In the genomic region with DNA sequence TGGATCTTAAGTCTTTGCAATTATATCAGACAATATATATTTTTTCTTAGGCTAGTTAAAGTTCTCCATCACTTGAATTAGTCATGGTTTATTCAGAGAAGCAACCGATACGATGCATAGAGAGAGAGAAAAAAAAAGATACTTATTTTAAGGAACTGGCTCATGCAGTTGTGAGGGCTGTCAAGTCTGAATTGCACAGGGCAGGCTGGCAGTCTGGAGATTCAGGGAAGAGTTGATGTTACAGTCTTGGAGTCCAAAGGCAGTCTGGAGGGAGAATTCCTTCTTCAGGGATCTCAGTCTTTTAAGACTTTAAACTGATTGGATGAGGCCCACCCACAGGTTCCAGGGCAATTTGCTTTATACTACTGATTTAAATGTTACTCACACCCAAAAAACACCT, we compare ENCODE assay signal across 8 cellular contexts.
"Had no signal": no experiment of that assay in that cellular context is flagged by ENCODE, and none has a peak within 500 bp of the region (broad histone marks: within the 10 kb centered on the region; RNA-seq: fewer than 3 reads in every experiment).

No MANE protein-coding gene starts in this region.

- DNase-seq: GDM1, GF-D8 had no signal

- FAIRE-seq: G401.6, GM12878, GM12891, GM12892, GM18507, GM19239 had no signal

- ATAC-seq: GM12878 had no signal
